28 cellular contexts compared by ENCODE assay signal in genomic region chr11:35633827-35634226, GRCh38.
"Had no signal": no experiment of that assay in that cellular context is flagged by ENCODE, and none has a peak within 500 bp of the region (broad histone marks: within the 10 kb centered on the region; RNA-seq: fewer than 3 reads in every experiment).

No MANE protein-coding gene starts in this region.

- H3K9ac ChIP-seq: neural progenitor cell, parathyroid adenoma had no signal

- DNase-seq: natural killer cell; occipital lobe; ovary; posterior cingulate gyrus; psoas muscle; right cardiac atrium; spleen; stimulated activated CD4-positive, alpha-beta T cell treated with anti-CD3 and anti-CD28 coated beads, Interleukin-12 subunit alpha, Interleukin-12 subunit beta, amount 100 ng/mL, for 4 hours; stimulated activated CD4-positive, alpha-beta T cell treated with anti-CD3 and anti-CD28 coated beads, Interleukin-1b, Interleukin-23, amount 100 ng/mL, for 48 hours; stimulated activated CD4-positive, alpha-beta T cell treated with anti-CD3 and anti-CD28 coated beads, Interleukin-4, amount 100 ng/mL, for 1 hour; stimulated activated CD4-positive, alpha-beta T cell treated with anti-CD3 and anti-CD28 coated beads, Interleukin-4, amount 100 ng/mL, for 4 hours; stimulated activated CD8-positive, alpha-beta memory T cell treated with anti-CD3 and anti-CD28 coated beads, Interleukin-4, amount 100 ng/mL, for 48 hours; stimulated activated naive CD4-positive, alpha-beta T cell; stimulated activated naive CD8-positive, alpha-beta T cell treated with anti-CD3 and anti-CD28 coated beads, Interleukin-15, amount 100 ng/mL, for 72 hours; stimulated activated naive CD8-positive, alpha-beta T cell treated with anti-CD3 and anti-CD28 coated beads, Interleukin-15, Interleukin-2, amounts not matched to agents 100 U/mL and 50 U/mL, for 24 hours; substantia nigra; testis; tibial artery; transverse colon; upper lobe of right lung; uterus had no signal

- H3K4me2 ChIP-seq: neural progenitor cell, smooth muscle cell had no signal

- H3K4me1 ChIP-seq: neural progenitor cell, parathyroid adenoma, psoas muscle, spleen, suprapubic skin, testis, transverse colon, upper lobe of right lung, uterus had no signal

- ATAC-seq: psoas muscle; right cardiac atrium; sciatic nerve; stimulated activated memory B cell treated with anti-CD40 and anti-IgM and Interleukin-4, amounts not matched to agents 10 μg/mL and 1 μg/mL and 100 μg/mL, for 72 hours; stimulated activated naive CD8-positive, alpha-beta T cell treated with anti-CD3 and anti-CD28 coated beads, Interleukin-15, amount 100 ng/mL, for 72 hours; stimulated activated naive CD8-positive, alpha-beta T cell treated with anti-CD3 and anti-CD28 coated beads, Interleukin-15, Interleukin-2, amounts not matched to agents 100 U/mL and 50 U/mL, for 24 hours; upper lobe of right lung had no signal

- H3K9me3 ChIP-seq: ovary, psoas muscle, spleen, suprapubic skin, testis, tibial artery, transverse colon, upper lobe of right lung, uterus had no signal

- H3K79me2 ChIP-seq: parathyroid adenoma had no signal

- H2AFZ ChIP-seq: neural progenitor cell, parathyroid adenoma had no signal

- H3K27ac ChIP-seq: neural progenitor cell, ovary, parathyroid adenoma, psoas muscle, skin epidermis, spleen, suprapubic skin, testis, tibial artery, transverse colon, upper lobe of right lung, uterus had no signal

- H3K27me3 ChIP-seq: ovary, testis, upper lobe of right lung, uterus had no signal

- H3K36me3 ChIP-seq: neural progenitor cell, ovary, spleen, suprapubic skin, tibial artery, transverse colon, upper lobe of right lung, uterus had no signal

- H3K4me3 ChIP-seq: neural progenitor cell, ovary, psoas muscle, skin epidermis, smooth muscle cell, spleen, suprapubic skin, testis, tibial artery, transverse colon, upper lobe of right lung, uterus had no signal
